ENCODE assay signal across 9 cellular contexts in genomic region chr12:34399631-34400422, GRCh38.
DNase-seq lines count a peak whose midpoint lies in the region; ATAC-seq and TF ChIP-seq lines count a peak whose summit lies in the region.
"Had no signal": no experiment of that assay in that cellular context is flagged by ENCODE, and none has a peak within 500 bp of the region (broad histone marks: within the 10 kb centered on the region; RNA-seq: fewer than 3 reads in every experiment).

No MANE protein-coding gene starts in this region.

- no peak overlapping the region for H3K4me3 Mint-ChIP-seq in activated CD4-positive, alpha-beta T cell treated with anti-CD3 and anti-CD28 coated beads, Interleukin-2, amount 10 ng/mL, durations not matched to agents 24 days and 14 days

- no peak overlapping the region for H3K27ac Mint-ChIP-seq in activated CD4-positive, alpha-beta T cell treated with anti-CD3 and anti-CD28 coated beads, Interleukin-2, amount 10 ng/mL, durations not matched to agents 24 days and 14 days

- DNase-seq in activated CD4-positive, alpha-beta T cell treated with anti-CD3 and anti-CD28 coated beads, Interleukin-2, amount 10 ng/mL, durations not matched to agents 24 days and 14 days = peak; percentile 39
- DNase-seq in activated CD4-positive, alpha-beta T cell treated with anti-CD3 and anti-CD28 coated beads, Interleukin-2, amount 50 U/mL, for 4 hours = no peak
- peak; percentile 6 for DNase-seq in activated CD8-positive, alpha-beta memory T cell treated with anti-CD3 and anti-CD28 coated beads, Interleukin-2, amount 50 U/mL, for 4 hours
- DNase-seq in iPS-NIHi7 (ENCODE audit: extremely low spot score) (peak; percentile 0), testis (peak; percentile 4), globus pallidus (ENCODE audit: low spot score) (no peak)
- DNase-seq: ACHN had no signal

- no peak for ATAC-seq in GM21737 (IDR thresholded peaks at IDR 0.05; ENCODE audit: unreplicated experiment)
- ATAC-seq in GM18861 (IDR thresholded peaks at IDR 0.05; ENCODE audit: unreplicated experiment) = no peak

- no peaks in the 10 kb centered on the region for H3K36me3 ChIP-seq in testis (ENCODE audit: low read depth, missing control alignments)

- 61 to 67% methylated on average over 10 to 23 of the region's 23 CpGs for WGBS in testis, 2 donors

- no peaks in the 10 kb centered on the region for H3K27me3 Mint-ChIP-seq in activated CD4-positive, alpha-beta T cell treated with anti-CD3 and anti-CD28 coated beads, Interleukin-2, amount 10 ng/mL, durations not matched to agents 24 days and 14 days

- intact Hi-C loops in activated CD4-positive, alpha-beta T cell treated with anti-CD3 and anti-CD28 coated beads, Interleukin-2, amount 10 ng/mL, durations not matched to agents 24 days and 14 days (cut with micrococcal nuclease) = no loop called here
- intact Hi-C loops in testis (cut with DNase I; ENCODE audit: low total_unique reads) = no loop called here

- no peak for TF ChIP-seq CTCF in testis (IDR thresholded peaks at IDR 0.05)

- H3K36me3 Mint-ChIP-seq in activated CD4-positive, alpha-beta T cell treated with anti-CD3 and anti-CD28 coated beads, Interleukin-2, amount 10 ng/mL, durations not matched to agents 24 days and 14 days (ENCODE audit: low read depth) = no peaks in the 10 kb centered on the region

- H3K27ac ChIP-seq in testis = no peak overlapping the region

- H3K4me1 ChIP-seq in testis = no peaks in the 10 kb centered on the region

- peaks cover 6% of the 10 kb centered on the region for H3K9me3 Mint-ChIP-seq in activated CD4-positive, alpha-beta T cell treated with anti-CD3 and anti-CD28 coated beads, Interleukin-2, amount 10 ng/mL, durations not matched to agents 24 days and 14 days

- no peak overlapping the region for H3K4me3 ChIP-seq in testis

- no peaks in the 10 kb centered on the region for H3K4me1 Mint-ChIP-seq in activated CD4-positive, alpha-beta T cell treated with anti-CD3 and anti-CD28 coated beads, Interleukin-2, amount 10 ng/mL, durations not matched to agents 24 days and 14 days

- no peak for TF ChIP-seq POLR2A in testis (IDR thresholded peaks at IDR 0.05)

- H3K27me3 ChIP-seq in testis = no peaks in the 10 kb centered on the region

- no peaks in the 10 kb centered on the region for H3K9me3 ChIP-seq in testis

Comparison
In these comparisons a context has a peak if more than half of its experiments do, and no peak if none do; other contexts are left out.
1. DNase-seq: peak in activated CD4-positive, alpha-beta T cell treated with anti-CD3 and anti-CD28 coated beads, Interleukin-2, amount 10 ng/mL, durations not matched to agents 24 days and 14 days (single experiment), activated CD8-positive, alpha-beta memory T cell treated with anti-CD3 and anti-CD28 coated beads, Interleukin-2, amount 50 U/mL, for 4 hours (single experiment), iPS-NIHi7 (single experiment) and testis (single experiment); none in activated CD4-positive, alpha-beta T cell treated with anti-CD3 and anti-CD28 coated beads, Interleukin-2, amount 50 U/mL, for 4 hours (0 of 2) and globus pallidus (single experiment).